In the genomic region with DNA sequence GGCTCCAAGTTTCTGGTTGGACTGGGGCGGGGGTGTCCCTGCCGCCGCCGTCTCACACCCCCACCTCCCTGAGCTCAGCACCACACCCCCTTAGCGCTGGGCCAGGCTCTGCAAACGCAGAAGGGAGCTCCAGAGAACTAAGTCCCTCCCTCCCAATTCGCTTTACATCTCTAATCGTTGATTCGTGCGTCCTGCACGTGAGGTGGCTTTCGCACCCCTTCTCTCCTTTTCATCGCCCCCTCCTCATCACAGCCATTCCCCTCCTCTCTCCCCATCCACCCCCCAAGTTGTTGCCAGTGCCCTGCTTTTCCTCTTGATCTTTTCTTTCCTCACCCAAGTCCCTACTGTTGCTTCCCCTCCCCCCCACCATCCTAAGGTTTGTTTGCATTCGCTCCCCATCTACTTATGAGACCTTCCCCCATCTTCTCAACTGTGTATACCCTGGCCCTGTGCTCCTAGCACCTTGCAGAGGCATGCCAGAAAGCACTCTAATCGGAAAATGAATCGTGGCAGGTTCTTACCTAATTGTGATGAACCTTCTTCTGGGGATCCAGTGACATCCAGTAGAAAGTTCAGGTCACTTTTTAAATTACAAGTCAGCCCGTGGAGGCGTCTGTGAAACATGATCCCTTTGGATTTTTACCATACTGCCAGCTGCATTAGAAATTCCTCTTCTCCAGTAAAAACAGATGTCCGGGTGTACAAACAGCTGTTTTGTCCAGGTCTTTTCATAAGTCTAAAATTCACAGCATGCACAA, we compare ENCODE assay signal across 8 cellular contexts. TPM values are rescaled to one million over a fixed set of nuclear protein-coding genes. Genes with fewer than 3 reads are reported as not detected.
A peak's percentile ranks its signal among the peaks of the same experiment; 100 is the strongest.
DNase-seq lines count a peak whose midpoint lies in the region; TF ChIP-seq lines count a peak whose summit lies in the region.

No MANE protein-coding gene starts in this region.

- in situ Hi-C loops in brain microvascular endothelial cell (cut with HindIII; ENCODE audit: low pct_ligation_motif_present, low sequenced_read_pairs): no loop called here

- no peak for TF ChIP-seq EP300 in suprapubic skin (IDR thresholded peaks at IDR 0.05)

- peak; percentile 87 to 90 for DNase-seq in AML-193 (lab: John Stamatoyannopoulos, UW)
- DNase-seq in HCEC 1CT: peak; percentile 80
- peak; percentile 53 for DNase-seq in NCI-H524 treated with DMSO at 0.1 percent for 48 hours (lab: John Stamatoyannopoulos, UW)
- peak; percentile 33 for DNase-seq in brain microvascular endothelial cell
- no peak for DNase-seq in suprapubic skin (ENCODE audit: low spot score in 2 of 2)
- DNase-seq in C1 segment of cervical spinal cord (lab: John Stamatoyannopoulos, UW): no peak
- DNase-seq in hippocampal formation (lab: John Stamatoyannopoulos, UW): no peak

- H3K4me3 ChIP-seq in brain microvascular endothelial cell (ENCODE audit: low read depth, low read length) (peak overlapping the region; percentile 77), suprapubic skin (peak overlapping the region; percentile 97)

- no peaks in the 10 kb centered on the region for H3K36me3 ChIP-seq in brain microvascular endothelial cell (replicated peaks)
- no peaks in the 10 kb centered on the region for H3K36me3 ChIP-seq in suprapubic skin

- no peaks in the 10 kb centered on the region for H3K9me3 ChIP-seq in suprapubic skin

- TF ChIP-seq CTCF in brain microvascular endothelial cell (IDR thresholded peaks at IDR 0.05; ENCODE audit: low read depth, low read length, missing control alignments) (no peak), suprapubic skin (IDR thresholded peaks at IDR 0.05) (no peak)

- H3K4me1 ChIP-seq in suprapubic skin: peaks cover 47% of the 10 kb centered on the region

- H3K27me3 ChIP-seq in brain microvascular endothelial cell (replicated peaks) (no peaks in the 10 kb centered on the region), layer of hippocampus (ENCODE audit: control insufficient read depth, insufficient read depth, low read length) (no peaks in the 10 kb centered on the region), suprapubic skin (no peaks in the 10 kb centered on the region)

- 1% methylated on average over 18 of the region's 19 CpGs for WGBS in suprapubic skin

- H3K27ac ChIP-seq in brain microvascular endothelial cell: no peak overlapping the region
- peak overlapping the region; percentile 58 for H3K27ac ChIP-seq in layer of hippocampus (ENCODE audit: low read depth, low read length)
- peak overlapping the region; percentile 100 for H3K27ac ChIP-seq in suprapubic skin

- TF ChIP-seq POLR2A in suprapubic skin (IDR thresholded peaks at IDR 0.05): no peak

RNA-seq across cellular contexts. Expression of a gene that starts 0.6 kb away (rescaled TPM):
- total RNA-seq in suprapubic skin: 100 to 1,000 TPM; 144 to 230 (median 170) TPM

Comparison
In these comparisons a context has a peak if more than half of its experiments do, and no peak if none do; other contexts are left out.
1. DNase-seq: peak in AML-193 (2 of 2), HCEC 1CT (single experiment), NCI-H524 treated with DMSO at 0.1 percent for 48 hours (single experiment) and brain microvascular endothelial cell (single experiment); none in suprapubic skin (0 of 2), C1 segment of cervical spinal cord (0 of 14) and hippocampal formation (0 of 2).